Comparison of ENCODE assay signal across 8 cellular contexts in genomic region chr13:79451500-79451962, GRCh38. TPM values are rescaled to one million over a fixed set of nuclear protein-coding genes. Genes with fewer than 3 reads are reported as not detected.
DNase-seq lines count a peak whose midpoint lies in the region; ATAC-seq lines count a peak whose summit lies in the region.

No MANE protein-coding gene starts in this region.

- H3K9me3 ChIP-seq in effector memory CD4-positive, alpha-beta T cell (ENCODE audit: control insufficient read depth, low read length): no peaks in the 10 kb centered on the region
- no peaks in the 10 kb centered on the region for H3K9me3 ChIP-seq in skeletal muscle satellite cell (replicated peaks; ENCODE audit: low read length)

- no peaks in the 10 kb centered on the region for H3K27me3 ChIP-seq in effector memory CD4-positive, alpha-beta T cell (replicated peaks; ENCODE audit: control insufficient read depth, insufficient read depth, low read length, poor library complexity, severe bottlenecking)
- no peaks in the 10 kb centered on the region for H3K27me3 ChIP-seq in skeletal muscle satellite cell (ENCODE audit: control insufficient read depth, insufficient read depth, low read length)

- no peak overlapping the region for H3K4me3 ChIP-seq in Jurkat, Clone E6-1 (ENCODE audit: low read length)
- no peak overlapping the region for H3K4me3 ChIP-seq in effector memory CD4-positive, alpha-beta T cell (ENCODE audit: insufficient read depth, low read depth, low read length, poor library complexity, severe bottlenecking)
- peak overlapping the region; percentile 11 for H3K4me3 ChIP-seq in skeletal muscle satellite cell (ENCODE audit: low read length)

- H3K4me1 ChIP-seq in effector memory CD4-positive, alpha-beta T cell (ENCODE audit: control insufficient read depth, insufficient read depth, low read length, poor library complexity, severe bottlenecking): peaks cover 30% of the 10 kb centered on the region
- peaks cover 14% of the 10 kb centered on the region for H3K4me1 ChIP-seq in skeletal muscle satellite cell (ENCODE audit: control insufficient read depth, insufficient read depth, low read length)

- peak; percentile 81 for DNase-seq in GF-D8 (lab: John Stamatoyannopoulos, UW)
- DNase-seq in Jurkat, Clone E6-1 (ENCODE audit: low read depth, low spot score): peak; percentile 61
- peak; percentile 95 for DNase-seq in activated CD4-positive, alpha-beta T cell treated with anti-CD3 and anti-CD28 coated beads for 4 hours
- DNase-seq in effector memory CD4-positive, alpha-beta T cell: peak; percentile 74 to 81 (median 80)
- no peak for DNase-seq in NCI-H1436 treated with DMSO at 0.1 percent for 48 hours (lab: John Stamatoyannopoulos, UW)
- no peak for DNase-seq in NCI-H2081 treated with DMSO at 0.1 percent for 48 hours (lab: John Stamatoyannopoulos, UW)

- peak overlapping the region; percentile 66 for H3K27ac ChIP-seq in effector memory CD4-positive, alpha-beta T cell (ENCODE audit: insufficient read depth, low read length, poor library complexity, severe bottlenecking)

- H3K4me2 ChIP-seq in skeletal muscle satellite cell (ENCODE audit: low read length): peak overlapping the region; percentile 58

- no peak overlapping the region for H3K9ac ChIP-seq in skeletal muscle satellite cell (ENCODE audit: low read depth, low read length)

- H3K36me3 ChIP-seq in effector memory CD4-positive, alpha-beta T cell (ENCODE audit: control insufficient read depth, insufficient read depth, low read length): no peaks in the 10 kb centered on the region
- H3K36me3 ChIP-seq in skeletal muscle satellite cell (ENCODE audit: insufficient read depth, low read length): no peaks in the 10 kb centered on the region

- peak; percentile 100 for ATAC-seq in GM21786 (IDR thresholded peaks at IDR 0.05; ENCODE audit: unreplicated experiment)

RNA-seq across cellular contexts. Expression of gene NDFIP2, which starts 29.4 kb away (rescaled TPM):
- 23.2 TPM for polyA plus RNA-seq in Jurkat, Clone E6-1 (2012; ENCODE audit: insufficient read depth, insufficient read length)
- total RNA-seq in skeletal muscle satellite cell (2012; rRNA removed): 30.7 and 31.5 TPM in 2 replicates

RNA-seq across cellular contexts. Expression of gene RBM26, which starts 45.5 kb away (rescaled TPM):
- polyA plus RNA-seq in Jurkat, Clone E6-1 (2012; ENCODE audit: insufficient read depth, insufficient read length): 30.5 TPM
- total RNA-seq in skeletal muscle satellite cell (2012; rRNA removed): 26.6 and 33.2 TPM in 2 replicates

Comparison
In these comparisons a context has a peak if more than half of its experiments do, and no peak if none do; other contexts are left out.
1. DNase-seq: peak in GF-D8 (single experiment), Jurkat, Clone E6-1 (single experiment), activated CD4-positive, alpha-beta T cell treated with anti-CD3 and anti-CD28 coated beads for 4 hours (2 of 2) and effector memory CD4-positive, alpha-beta T cell (3 of 3); none in NCI-H1436 treated with DMSO at 0.1 percent for 48 hours (single experiment) and NCI-H2081 treated with DMSO at 0.1 percent for 48 hours (single experiment).